8 cellular contexts compared by ENCODE assay signal in genomic region chr1:202810615-202811295, GRCh38.
DNase-seq lines count a peak whose midpoint lies in the region; ATAC-seq and TF ChIP-seq lines count a peak whose summit lies in the region.

Gene PCAT6 (plus strand): TSS chr1:202810954.

- peaks cover 6% of the 10 kb centered on the region for H3K36me3 Mint-ChIP-seq in nephron progenitor cell (ENCODE audit: low read depth)

- no peaks in the 10 kb centered on the region for H4K20me1 ChIP-seq in DOHH2 (ENCODE audit: control insufficient read depth, insufficient read depth, low read depth, low read length)
- H4K20me1 ChIP-seq in Loucy (ENCODE audit: insufficient read depth, low read length, poor library complexity, severe bottlenecking) = peaks cover 5% of the 10 kb centered on the region

- H3K4me1 Mint-ChIP-seq in nephron progenitor cell = peaks cover 56% of the 10 kb centered on the region

- peak within 1 kb of the TSS; percentile 77 for H3K9ac ChIP-seq in Loucy (ENCODE audit: low read depth, low read length, poor library complexity, severe bottlenecking)

- H3K27ac ChIP-seq in DOHH2 (ENCODE audit: low read depth, low read length) = no peak within 1 kb of the TSS

- peak within 1 kb of the TSS; percentile 93 for H3K27ac Mint-ChIP-seq in nephron progenitor cell

- H3K79me2 ChIP-seq in DOHH2 (ENCODE audit: control insufficient read depth, low read length) = no peaks in the 10 kb centered on the region
- H3K79me2 ChIP-seq in Loucy (ENCODE audit: insufficient read depth, low read length) = peaks cover 51% of the 10 kb centered on the region

- H3K36me3 ChIP-seq in DOHH2 (ENCODE audit: control insufficient read depth, low read length) (no peaks in the 10 kb centered on the region), Loucy (ENCODE audit: insufficient read depth, low read length) (no peaks in the 10 kb centered on the region)

- peak within 1 kb of the TSS; percentile 90 for H3K4me3 Mint-ChIP-seq in nephron progenitor cell

- H3K4me1 ChIP-seq in DOHH2 (ENCODE audit: control insufficient read depth, low read length) (peaks cover 23% of the 10 kb centered on the region), Loucy (ENCODE audit: insufficient read depth, low read length, poor library complexity, severe bottlenecking) (peaks cover 30% of the 10 kb centered on the region)

- no peaks in the 10 kb centered on the region for H3K9me2 ChIP-seq in DOHH2 (replicated peaks; ENCODE audit: control insufficient read depth, low read length)
- H3K9me2 ChIP-seq in Loucy (replicated peaks; ENCODE audit: low read depth, low read length) = no peaks in the 10 kb centered on the region

- peaks cover 73% of the 10 kb centered on the region for H3K27me3 ChIP-seq in DOHH2 (ENCODE audit: control insufficient read depth, low read length)
- no peaks in the 10 kb centered on the region for H3K27me3 ChIP-seq in Loucy (ENCODE audit: insufficient read depth, low read length, poor library complexity, severe bottlenecking)

- H3K9me3 ChIP-seq in DOHH2 (ENCODE audit: control insufficient read depth, insufficient read depth, low read length) = no peaks in the 10 kb centered on the region
- H3K9me3 ChIP-seq in Loucy (ENCODE audit: insufficient read depth, low read depth, low read length) = no peaks in the 10 kb centered on the region

- H3K27me3 Mint-ChIP-seq in nephron progenitor cell (ENCODE audit: low read depth, poor library complexity) = peaks cover 48% of the 10 kb centered on the region

- DNase-seq in GOT3 (lab: John Stamatoyannopoulos, UW) (peak; percentile 76), SHP77 (lab: John Stamatoyannopoulos, UW) (peak; percentile 95 to 96), fibroblast of the conjunctiva (ENCODE audit: low read depth) (peak; percentile 77), nephron progenitor cell (peak; percentile 96)
- DNase-seq in activated effector memory CD4-positive, alpha-beta T cell treated with anti-CD3 and anti-CD28 coated beads, Interleukin-2, amount 50 U/mL, for 16 hours = peak; percentile 95
- DNase-seq in stimulated activated naive CD8-positive, alpha-beta T cell treated with anti-CD3 and anti-CD28 coated beads, Interleukin-15, Interleukin-2, amounts not matched to agents 100 U/mL and 50 U/mL, for 24 hours = peak; percentile 92

- ATAC-seq in stimulated activated naive CD8-positive, alpha-beta T cell treated with anti-CD3 and anti-CD28 coated beads, Interleukin-15, Interleukin-2, amounts not matched to agents 100 U/mL and 50 U/mL, for 24 hours = peak; percentile 81

- H3K4me2 ChIP-seq in DOHH2 (ENCODE audit: low read length) (peak within 1 kb of the TSS; percentile 93), Loucy (ENCODE audit: low read depth, low read length, poor library complexity, severe bottlenecking) (peak within 1 kb of the TSS; percentile 88)

- H3F3A ChIP-seq in DOHH2 (ENCODE audit: control insufficient read depth, insufficient read depth) = no peaks in the 10 kb centered on the region
- H3F3A ChIP-seq in Loucy (ENCODE audit: low read depth) = 0 out of 2 replicates have a peak, but pooled peaks cover 7% of the 10 kb centered on the region

- TF ChIP-seq CTCF in DOHH2 (IDR thresholded peaks at IDR 0.05; ENCODE audit: low read depth, low read length, poor library complexity, severe bottlenecking) (no peak), Loucy (conservative IDR thresholded peaks at IDR 0.05; ENCODE audit: low read length) (no peak), nephron progenitor cell (IDR thresholded peaks at IDR 0.05) (no peak)

- H3K4me3 ChIP-seq in DOHH2 (ENCODE audit: low read length) (peak within 1 kb of the TSS; percentile 75), Loucy (ENCODE audit: low read length, poor library complexity, severe bottlenecking) (peak within 1 kb of the TSS; percentile 96)

- H3K9me3 Mint-ChIP-seq in nephron progenitor cell = no peaks in the 10 kb centered on the region

- H2AFZ ChIP-seq in Loucy (ENCODE audit: low read length) = peak within 1 kb of the TSS; percentile 85
